ENCODE assay signal across 22 cellular contexts in the genomic region with DNA sequence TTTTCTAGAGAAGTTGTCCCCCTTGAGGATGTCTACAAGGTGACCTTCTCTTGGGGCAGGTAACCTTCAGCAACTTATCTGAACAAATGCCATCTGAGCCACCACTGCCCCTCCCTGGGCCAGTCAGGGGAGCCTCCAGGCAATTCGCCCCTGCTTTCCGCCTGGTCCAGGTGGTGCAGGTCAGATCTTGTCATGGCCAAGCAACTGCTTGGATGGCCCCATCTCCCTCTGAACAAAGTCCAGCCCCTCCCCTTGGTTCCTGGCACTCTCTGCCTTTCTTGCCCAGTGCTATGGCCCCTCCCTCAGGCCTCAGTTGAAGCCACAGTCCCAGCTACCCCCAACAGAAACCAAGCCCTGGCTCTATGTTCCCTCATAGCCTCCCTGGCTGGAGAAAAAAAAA.
"Had no signal": no experiment of that assay in that cellular context is flagged by ENCODE, and none has a peak within 500 bp of the region (broad histone marks: within the 10 kb centered on the region; RNA-seq: fewer than 3 reads in every experiment).

No MANE protein-coding gene starts in this region.

- H3K9me3 ChIP-seq: esophagus squamous epithelium, prostate gland, right atrium auricular region, spleen, testis, tibial artery, upper lobe of left lung had no signal

- H3K9ac ChIP-seq: neural progenitor cell had no signal

- DNase-seq: cortex of kidney; effector memory CD8-positive, alpha-beta T cell; erythroblast; esophagus squamous epithelium; mammary epithelial cell; mesendoderm; midbrain; natural killer cell; nucleus accumbens; spleen; stimulated activated CD4-positive, alpha-beta T cell treated with anti-CD3 and anti-CD28 coated beads, Interleukin-4, amount 100 ng/mL, for 4 hours; stimulated activated naive CD8-positive, alpha-beta T cell treated with anti-CD3 and anti-CD28 coated beads, Interleukin-15, Interleukin-2, amounts not matched to agents 100 U/mL and 50 U/mL, for 24 hours; substantia nigra; testis; tibial artery; upper lobe of left lung had no signal

- H3K27ac Mint-ChIP-seq: natural killer cell; neural progenitor cell; stimulated activated memory B cell treated with anti-CD40 and anti-IgM and Interleukin-4, amounts not matched to agents 10 μg/mL and 1 μg/mL and 100 μg/mL, for 72 hours had no signal

- H3K36me3 Mint-ChIP-seq: natural killer cell; neural progenitor cell; stimulated activated memory B cell treated with anti-CD40 and anti-IgM and Interleukin-4, amounts not matched to agents 10 μg/mL and 1 μg/mL and 100 μg/mL, for 72 hours had no signal

- H3K36me3 ChIP-seq: esophagus squamous epithelium, neural progenitor cell, prostate gland, spleen, tibial artery, upper lobe of left lung had no signal

- ATAC-seq: effector memory CD8-positive, alpha-beta T cell; left lobe of liver; natural killer cell; sciatic nerve; stimulated activated memory B cell treated with anti-CD40 and anti-IgM and Interleukin-4, amounts not matched to agents 10 μg/mL and 1 μg/mL and 100 μg/mL, for 72 hours; stimulated activated naive CD8-positive, alpha-beta T cell treated with anti-CD3 and anti-CD28 coated beads, Interleukin-15, Interleukin-2, amounts not matched to agents 100 U/mL and 50 U/mL, for 24 hours had no signal

- H3K27me3 ChIP-seq: neural progenitor cell, right atrium auricular region, testis, upper lobe of left lung had no signal

- H3K4me1 ChIP-seq: prostate gland had no signal

- H3K4me3 ChIP-seq: esophagus squamous epithelium, neural progenitor cell, prostate gland, right atrium auricular region, spleen, testis, tibial artery, upper lobe of left lung had no signal

- H3K4me2 ChIP-seq: neural progenitor cell had no signal

- H3K27ac ChIP-seq: esophagus squamous epithelium, neural progenitor cell, prostate gland, right atrium auricular region, spleen, testis, tibial artery, upper lobe of left lung had no signal

- H3K9me3 Mint-ChIP-seq: effector memory CD8-positive, alpha-beta T cell; natural killer cell; neural progenitor cell; stimulated activated memory B cell treated with anti-CD40 and anti-IgM and Interleukin-4, amounts not matched to agents 10 μg/mL and 1 μg/mL and 100 μg/mL, for 72 hours had no signal

- H2AFZ ChIP-seq: neural progenitor cell had no signal
